ENCODE assay signal across 17 cellular contexts in genomic region chr17:35895602-35896001, GRCh38. TPM values are rescaled to one million over a fixed set of nuclear protein-coding genes. Genes with fewer than 3 reads are reported as not detected.
DNase-seq lines count a peak whose midpoint lies in the region; TF ChIP-seq lines count a peak whose summit lies in the region.
"Had no signal": no experiment of that assay in that cellular context is flagged by ENCODE, and none has a peak within 500 bp of the region (broad histone marks: within the 10 kb centered on the region; RNA-seq: fewer than 3 reads in every experiment).

No MANE protein-coding gene starts in this region.

- CTCF ChIA-PET in AG04449 (lab: Yijun Ruan, JAX): interaction anchor here (1.4 kb wide), 1 partner anchor 74 kb away, joined by 4 read pairs; no protein-coding TSS in a partner anchor
- CTCF ChIA-PET in activated CD4-positive, alpha-beta memory T cell treated with anti-CD3 and anti-CD28 coated beads for 36 hours (lab: Charles Lee): interaction anchor here (1.0 to 2.7 kb wide), 5 partner anchors 15 to 81 kb away, joined by 3 to 17 read pairs (median 3); partner anchors contain the start of gene CCL5

- no peak overlapping the region for H3K4me3 ChIP-seq in AG04449 (ENCODE audit: low read depth, low read length)
- H3K4me3 ChIP-seq in fibroblast of the aortic adventitia (ENCODE audit: low read depth, low read length): no peak overlapping the region
- H3K4me3 ChIP-seq in H7 (ENCODE audit: insufficient read depth, low read depth, low read length): no peak overlapping the region
- H3K4me3 ChIP-seq: mucosa of descending colon, Peyer's patch had no signal

- no peak for TF ChIP-seq CTCF in AG04449 (IDR thresholded peaks at IDR 0.05; ENCODE audit: insufficient read depth, low read length, missing control alignments)
- TF ChIP-seq CTCF in fibroblast of the aortic adventitia (IDR thresholded peaks at IDR 0.05; ENCODE audit: insufficient read depth, low read length): no peak

- H3K4me3 Mint-ChIP-seq in activated CD4-positive, alpha-beta memory T cell treated with anti-CD3 and anti-CD28 coated beads for 36 hours: no peak overlapping the region
- H3K4me3 Mint-ChIP-seq: activated naive CD4-positive, alpha-beta T cell treated with anti-CD3 and anti-CD28 coated beads for 36 hours; type B pancreatic cell had no signal

- peak overlapping the region; percentile 92 for H3K27ac Mint-ChIP-seq in activated CD4-positive, alpha-beta memory T cell treated with anti-CD3 and anti-CD28 coated beads for 36 hours
- H3K27ac Mint-ChIP-seq: activated naive CD4-positive, alpha-beta T cell treated with anti-CD3 and anti-CD28 coated beads for 36 hours; progenitor cell of endocrine pancreas; T-helper 17 cell; type B pancreatic cell had no signal

- H3K27me3 ChIP-seq in H7 (ENCODE audit: control insufficient read depth, insufficient read depth, low read length): no peaks in the 10 kb centered on the region
- H3K27me3 ChIP-seq: Peyer's patch had no signal

- peaks cover 59% of the 10 kb centered on the region for H3K4me1 Mint-ChIP-seq in activated CD4-positive, alpha-beta memory T cell treated with anti-CD3 and anti-CD28 coated beads for 36 hours (ENCODE audit: low read depth)

- H3K27me3 Mint-ChIP-seq in activated CD4-positive, alpha-beta memory T cell treated with anti-CD3 and anti-CD28 coated beads for 36 hours: no peaks in the 10 kb centered on the region

- DNase-seq in AG04449 (ENCODE audit: low read depth, low spot score): peak; percentile 7
- DNase-seq in GF-D8 (lab: John Stamatoyannopoulos, UW): peak; percentile 63
- DNase-seq in activated CD4-positive, alpha-beta memory T cell treated with anti-CD3 and anti-CD28 coated beads for 36 hours: no peak
- DNase-seq in fibroblast of the aortic adventitia (ENCODE audit: low read depth): peak; percentile 78
- no peak for DNase-seq in NCI-H2081 (lab: John Stamatoyannopoulos, UW)
- no peak for DNase-seq in COLO829 (ENCODE audit: low spot score)
- DNase-seq in central memory CD4-positive, alpha-beta T cell: no peak
- DNase-seq in H7: no peak
- DNase-seq: activated naive CD4-positive, alpha-beta T cell treated with anti-CD3 and anti-CD28 coated beads for 36 hours; head of caudate nucleus; NCI-H524; T-helper 17 cell had no signal

- intact Hi-C loops in activated CD4-positive, alpha-beta memory T cell treated with anti-CD3 and anti-CD28 coated beads for 36 hours (cut with micrococcal nuclease): loop anchor here (1.0 to 5.0 kb wide), 2 partner anchors 15 to 177 kb away; partner anchors contain the start of gene CCL5

- no peaks in the 10 kb centered on the region for H3K36me3 ChIP-seq in H7 (replicated peaks; ENCODE audit: control insufficient read depth, insufficient read depth, low read length)
- H3K36me3 ChIP-seq: Peyer's patch had no signal

- POLR2A ChIA-PET in AG04449 (lab: Yijun Ruan, JAX): no interaction called here
- POLR2A ChIA-PET in activated CD4-positive, alpha-beta memory T cell treated with anti-CD3 and anti-CD28 coated beads for 36 hours (lab: Charles Lee): interaction anchor here (1.0 to 2.1 kb wide), 7 partner anchors 12 to 197 kb away, joined by 3 to 23 read pairs (median 4); partner anchors contain the start of genes CCL3, CCL5 and TAF15

- H3K9me3 Mint-ChIP-seq in activated CD4-positive, alpha-beta memory T cell treated with anti-CD3 and anti-CD28 coated beads for 36 hours: no peaks in the 10 kb centered on the region
- H3K9me3 Mint-ChIP-seq: activated naive CD4-positive, alpha-beta T cell treated with anti-CD3 and anti-CD28 coated beads for 36 hours; type B pancreatic cell had no signal

- H3K36me3 Mint-ChIP-seq in activated CD4-positive, alpha-beta memory T cell treated with anti-CD3 and anti-CD28 coated beads for 36 hours: no peaks in the 10 kb centered on the region
- H3K36me3 Mint-ChIP-seq: type B pancreatic cell had no signal

RNA-seq across cellular contexts. Expression of gene CCL5, which starts 15.4 kb away (rescaled TPM):
- total RNA-seq in activated CD4-positive, alpha-beta memory T cell treated with anti-CD3 and anti-CD28 coated beads for 36 hours: 100 to 1,000 TPM; 120 to 133 TPM
- not detected in 2 replicates for total RNA-seq in fibroblast of the aortic adventitia (ENCODE audit: low replicate concordance)
- total RNA-seq in H7 (2014; rRNA removed; shearing (Covaris generic)): not detected in 2 replicates
- total RNA-seq: progenitor cell of endocrine pancreas had no signal

RNA-seq across cellular contexts. Expression of gene HEATR9, which starts 26.9 kb away (rescaled TPM):
- total RNA-seq in activated CD4-positive, alpha-beta memory T cell treated with anti-CD3 and anti-CD28 coated beads for 36 hours: under 1 TPM; 0.24 to 0.27 TPM
- total RNA-seq in fibroblast of the aortic adventitia (ENCODE audit: low replicate concordance): 0.09 TPM in 1 of 2 replicates, not detected in the other
- not detected in 2 replicates for total RNA-seq in H7 (2014; rRNA removed; shearing (Covaris generic))
- total RNA-seq: activated naive CD4-positive, alpha-beta T cell treated with anti-CD3 and anti-CD28 coated beads for 36 hours; cerebellum; mucosa of descending colon; Peyer's patch; progenitor cell of endocrine pancreas had no signal

RNA-seq across cellular contexts. Expression of gene RDM1, which starts 35.0 kb away (rescaled TPM):
- 10 to 100 TPM; 10.4 to 10.6 TPM for total RNA-seq in activated CD4-positive, alpha-beta memory T cell treated with anti-CD3 and anti-CD28 coated beads for 36 hours
- 0.45 TPM in 1 of 2 replicates, not detected in the other for total RNA-seq in fibroblast of the aortic adventitia (ENCODE audit: low replicate concordance)
- 7.0 and 11.9 TPM in 2 replicates for total RNA-seq in H7 (2014; rRNA removed; shearing (Covaris generic))
- total RNA-seq: T-helper 17 cell had no signal

RNA-seq across cellular contexts. Expression of gene LYZL6, which starts 47.9 kb away (rescaled TPM):
- total RNA-seq in activated CD4-positive, alpha-beta memory T cell treated with anti-CD3 and anti-CD28 coated beads for 36 hours: not detected
- total RNA-seq in fibroblast of the aortic adventitia (ENCODE audit: low replicate concordance): not detected in 2 replicates
- total RNA-seq in H7 (2014; rRNA removed; shearing (Covaris generic)): not detected in 2 replicates
- total RNA-seq: activated naive CD4-positive, alpha-beta T cell treated with anti-CD3 and anti-CD28 coated beads for 36 hours; cerebellum; mucosa of descending colon; Peyer's patch; progenitor cell of endocrine pancreas; T-helper 17 cell had no signal

Comparison
In these comparisons a context has a peak if more than half of its experiments do, and no peak if none do; other contexts are left out.
1. DNase-seq: peak in AG04449 (single experiment), GF-D8 (single experiment) and fibroblast of the aortic adventitia (single experiment); none in activated CD4-positive, alpha-beta memory T cell treated with anti-CD3 and anti-CD28 coated beads for 36 hours (single experiment), NCI-H2081 (0 of 2), COLO829 (single experiment), central memory CD4-positive, alpha-beta T cell (single experiment) and H7 (single experiment).
2. RNA of gene CCL5, which starts 15.4 kb away (total RNA-seq): 120 to 133 TPM in activated CD4-positive, alpha-beta memory T cell treated with anti-CD3 and anti-CD28 coated beads for 36 hours; not detected in fibroblast of the aortic adventitia and not detected in H7; every median in the first group is over 100 times any median in the second.